ENCODE assay signal across 20 cellular contexts in genomic region chr11:84471501-84471900, GRCh38.
DNase-seq lines count a peak whose midpoint lies in the region; ATAC-seq and TF ChIP-seq lines count a peak whose summit lies in the region.
"Had no signal": no experiment of that assay in that cellular context is flagged by ENCODE, and none has a peak within 500 bp of the region (broad histone marks: within the 10 kb centered on the region; RNA-seq: fewer than 3 reads in every experiment).

No MANE protein-coding gene starts in this region.

- H3K4me1 ChIP-seq in GM23248 (ENCODE audit: insufficient read depth) (no peaks in the 10 kb centered on the region), HUES48 (ENCODE audit: control insufficient read depth, insufficient read depth, low read length) (peaks cover 34% of the 10 kb centered on the region), iPS DF 6.9 (ENCODE audit: control insufficient read depth, insufficient read depth, low read length) (0 out of 2 replicates have a peak, but pooled peaks cover 2% of the 10 kb centered on the region), neuronal stem cell (ENCODE audit: control insufficient read depth in 2 of 2, insufficient read depth in 1 of 2, low read depth in 1 of 2, low read length in 2 of 2) (peaks cover 1 to 6% of the 10 kb centered on the region in 2 donors), esophagus squamous epithelium (no peaks in the 10 kb centered on the region)

- H3K9me2 ChIP-seq in GM23248 (ENCODE audit: insufficient read depth): no peaks in the 10 kb centered on the region

- no peak overlapping the region for H2BK15ac ChIP-seq in neuronal stem cell (ENCODE audit: low read length)

- intact Hi-C loops in esophagus squamous epithelium (cut with DNase I): no loop called here

- no peaks in the 10 kb centered on the region for H3K27me3 ChIP-seq in GM23248 (replicated peaks; ENCODE audit: insufficient read depth)
- H3K27me3 ChIP-seq in HUES48 (ENCODE audit: control insufficient read depth, insufficient read depth, low read length): no peaks in the 10 kb centered on the region
- H3K27me3 ChIP-seq in iPS DF 6.9 (ENCODE audit: control insufficient read depth, insufficient read depth, low read length): no peaks in the 10 kb centered on the region
- no peaks in the 10 kb centered on the region for H3K27me3 ChIP-seq in neuronal stem cell (ENCODE audit: control insufficient read depth in 3 of 3, insufficient read depth in 3 of 3, low read depth in 1 of 3, low read length in 3 of 3)
- no peaks in the 10 kb centered on the region for H3K27me3 ChIP-seq in esophagus squamous epithelium

- no peak overlapping the region for H3K14ac ChIP-seq in neuronal stem cell (ENCODE audit: low read length)

- H3K4me3 ChIP-seq in GM23248 (no peak overlapping the region), HUES48 (ENCODE audit: low read depth, low read length) (peak overlapping the region; percentile 24), iPS DF 6.9 (ENCODE audit: low read length) (no peak overlapping the region), neuronal stem cell (ENCODE audit: low read length in 2 of 2) (no peak overlapping the region), esophagus squamous epithelium (no peak overlapping the region)

- no peak for TF ChIP-seq POLR2A in esophagus squamous epithelium (IDR thresholded peaks at IDR 0.05)

- ATAC-seq in GM19351 (IDR thresholded peaks at IDR 0.05; ENCODE audit: unreplicated experiment): no peak
- ATAC-seq: PC-3 had no signal

- H2BK120ac ChIP-seq in neuronal stem cell (ENCODE audit: low read depth, low read length): no peak overlapping the region

- WGBS in GM23248 (ENCODE audit: low coverage in 1 of 2, low lambda C conversion rate in 2 of 2, missing lambda C conversion rate in 2 of 2), 2 experiments: 13 to 17% methylated on average over 1 of the region's 1 CpG
- no CpG with 5 or more reads among the region's 1 CpG for WGBS in iPS DF 6.9 (ENCODE audit: insufficient coverage, insufficient read length)
- no CpG with 5 or more reads among the region's 1 CpG for WGBS in neuronal stem cell (ENCODE audit: extremely low coverage in 2 of 2, insufficient read length in 2 of 2, insufficient replicate concordance in 1 of 2), 2 donors
- 38 to 44% methylated on average over 1 of the region's 1 CpG for WGBS in esophagus squamous epithelium, 2 donors

- no peak overlapping the region for H2BK12ac ChIP-seq in neuronal stem cell (ENCODE audit: low read length)

- TF ChIP-seq CTCF in esophagus squamous epithelium (IDR thresholded peaks at IDR 0.05): no peak

- no peak overlapping the region for H3K18ac ChIP-seq in neuronal stem cell (ENCODE audit: low read length)

- no peak overlapping the region for H4K8ac ChIP-seq in neuronal stem cell (ENCODE audit: low read depth, low read length)

- in situ Hi-C loops in GM23248 (cut with MboI): no loop called here

- no peaks in the 10 kb centered on the region for H3K79me2 ChIP-seq in GM23248 (ENCODE audit: insufficient read depth)

- no peaks in the 10 kb centered on the region for H4K20me1 ChIP-seq in GM23248 (ENCODE audit: insufficient read depth)

- H3K36me3 ChIP-seq in GM23248 (ENCODE audit: low read depth) (no peaks in the 10 kb centered on the region), HUES48 (ENCODE audit: control insufficient read depth, insufficient read depth, low read length) (no peaks in the 10 kb centered on the region), iPS DF 6.9 (ENCODE audit: control insufficient read depth, insufficient read depth, low read length) (no peaks in the 10 kb centered on the region), neuronal stem cell (replicated peaks in 1 of 2; ENCODE audit: control insufficient read depth in 2 of 2, insufficient read depth in 2 of 2, low read length in 2 of 2) (no peaks in the 10 kb centered on the region), esophagus squamous epithelium (no peaks in the 10 kb centered on the region)

- no peak overlapping the region for H2AK5ac ChIP-seq in neuronal stem cell (ENCODE audit: low read depth, low read length)

- H3K79me1 ChIP-seq in neuronal stem cell (ENCODE audit: low read depth, low read length): no peaks in the 10 kb centered on the region

- H3K23ac ChIP-seq in neuronal stem cell (ENCODE audit: low read depth, low read length, poor library complexity): no peak overlapping the region

- DNase-seq in GM23248 (no peak), iPS DF 6.9 (ENCODE audit: low read depth, low spot score) (peak; percentile 20), neuronal stem cell (ENCODE audit: low spot score) (no peak), NOMO-1 (lab: John Stamatoyannopoulos, UW; ENCODE audit: unreplicated experiment in 2 of 2) (no peak), esophagus squamous epithelium (lab: John Stamatoyannopoulos, UW) (no peak)
- DNase-seq: Calu3; CD8-positive, alpha-beta memory T cell; DMS153; KG1; NCI-H1092; NCI-H1436; NCI-H187 treated with DMSO at 0.1 percent for 48 hours; NCI-H2227 treated with DMSO at 0.1 percent for 48 hours; NCI-H510A; NCI-H748 treated with DMSO at 0.1 percent for 48 hours; PC-3; SHP77 had no signal

- 0 out of 2 replicates have a peak overlapping the region, but pooled peaks have one; percentile 9 for H2AFZ ChIP-seq in GM23248
- H2AFZ ChIP-seq in neuronal stem cell (ENCODE audit: low read length): no peak overlapping the region

- H3K9ac ChIP-seq in GM23248: no peak overlapping the region
- no peak overlapping the region for H3K9ac ChIP-seq in HUES48 (ENCODE audit: low read depth, low read length)
- H3K9ac ChIP-seq in neuronal stem cell (ENCODE audit: low read depth, low read length, poor library complexity): no peak overlapping the region

- H3K4ac ChIP-seq in neuronal stem cell (ENCODE audit: low read length): no peak overlapping the region

- no peaks in the 10 kb centered on the region for H3F3A ChIP-seq in GM23248 (ENCODE audit: insufficient read depth)

- H3K4me2 ChIP-seq in GM23248 (ENCODE audit: unreplicated experiment): no peak overlapping the region
- H3K4me2 ChIP-seq in neuronal stem cell (ENCODE audit: insufficient read depth, low read length, poor library complexity, severe bottlenecking): no peak overlapping the region

- no peaks in the 10 kb centered on the region for H3K9me3 ChIP-seq in GM23248 (ENCODE audit: low read depth)
- H3K9me3 ChIP-seq in HUES48 (ENCODE audit: control insufficient read depth, insufficient read depth, low read length): no peaks in the 10 kb centered on the region
- H3K9me3 ChIP-seq in iPS DF 6.9 (ENCODE audit: control insufficient read depth, insufficient read depth, low read length): no peaks in the 10 kb centered on the region
- no peaks in the 10 kb centered on the region for H3K9me3 ChIP-seq in neuronal stem cell (replicated peaks in 1 of 2; ENCODE audit: control insufficient read depth in 2 of 2, insufficient read depth in 1 of 2, low read depth in 1 of 2, low read length in 2 of 2)
- no peaks in the 10 kb centered on the region for H3K9me3 ChIP-seq in esophagus squamous epithelium

- H3K27ac ChIP-seq in GM23248: no peak overlapping the region
- H3K27ac ChIP-seq in HUES48 (ENCODE audit: low read depth, low read length): peak overlapping the region; percentile 60
- no peak overlapping the region for H3K27ac ChIP-seq in iPS DF 6.9 (ENCODE audit: low read length)
- peak overlapping the region; percentile 60 for H3K27ac ChIP-seq in neuronal stem cell (replicated peaks; ENCODE audit: low read length)
- no peak overlapping the region for H3K27ac ChIP-seq in esophagus squamous epithelium
- H3K27ac ChIP-seq: C4-2B had no signal

- H2BK5ac ChIP-seq in neuronal stem cell (ENCODE audit: low read length): no peak overlapping the region

- H4K91ac ChIP-seq in neuronal stem cell (ENCODE audit: low read depth, low read length, poor library complexity): no peak overlapping the region

Comparison
In these comparisons a context has a peak if more than half of its experiments do, and no peak if none do; other contexts are left out.
1. H3K27ac ChIP-seq: peak in HUES48 (single experiment) and neuronal stem cell (single experiment); none in GM23248 (single experiment), iPS DF 6.9 (single experiment) and esophagus squamous epithelium (0 of 4).